Comparison of ENCODE assay signal across 16 cellular contexts in genomic region chr3:71163216-71163918, GRCh38.
DNase-seq lines count a peak whose midpoint lies in the region; ATAC-seq, FAIRE-seq and TF ChIP-seq lines count a peak whose summit lies in the region.
"Had no signal": no experiment of that assay in that cellular context is flagged by ENCODE, and none has a peak within 500 bp of the region (broad histone marks: within the 10 kb centered on the region; RNA-seq: fewer than 3 reads in every experiment).

No MANE protein-coding gene starts in this region.

- H3K27me3 ChIP-seq in ascending aorta: no peaks in the 10 kb centered on the region

- H3K27ac ChIP-seq in HEK293 (ENCODE audit: extremely low read depth, low read depth, low read length) (no peak overlapping the region), ascending aorta (peak overlapping the region; percentile 68 to 87)

- H3K4me1 ChIP-seq in HEK293 (ENCODE audit: control insufficient read depth, insufficient read depth, low read length) (peaks cover 15% of the 10 kb centered on the region), ascending aorta (peaks cover 7 to 25% of the 10 kb centered on the region in 2 donors)

- intact Hi-C loops in ascending aorta (cut with DNase I): loop anchor here (2.0 kb wide), 1 partner anchor 19 kb away; no protein-coding TSS in a partner anchor

- no peak for TF ChIP-seq CTCF in HEK293 (tag by site-specific recombination; IDR thresholded peaks at IDR 0.05)
- TF ChIP-seq CTCF in ascending aorta (IDR thresholded peaks at IDR 0.05): no peak

- ATAC-seq in GM19467 (IDR thresholded peaks at IDR 0.05; ENCODE audit: unreplicated experiment) (no peak), GM21529 (IDR thresholded peaks at IDR 0.05; ENCODE audit: unreplicated experiment) (no peak)
- ATAC-seq: HCT116 had no signal

- H3K36me3 ChIP-seq in HEK293 (ENCODE audit: control insufficient read depth in 2 of 2, insufficient read depth in 1 of 2, low read length in 2 of 2) (no peaks in the 10 kb centered on the region), ascending aorta (no peaks in the 10 kb centered on the region)

- CTCF ChIA-PET in HEK293 (lab: Yijun Ruan, JAX): interaction anchor here (0.7 kb wide), 1 partner anchor 238 kb away, joined by 3 read pairs; no protein-coding TSS in a partner anchor

- POLR2A ChIA-PET in HEK293 (lab: Yijun Ruan, JAX): no interaction called here

- no peak for FAIRE-seq in GM19239 (lab: Jason Lieb, UNC)
- FAIRE-seq: GM12891, RCC 7860 had no signal

- DNase-seq in ascending aorta (ENCODE audit: low spot score in 2 of 2) (no peak), kidney glomerular epithelial cell (lab: John Stamatoyannopoulos, UW) (peak; percentile 31), renal cortical epithelial cell (ENCODE audit: low read depth) (peak; percentile 50), RKO (ENCODE audit: low spot score) (no peak), GM19239 (ENCODE audit: insufficient read length, low spot score) (no peak)
- DNase-seq: activated CD4-positive, alpha-beta memory T cell treated with anti-CD3 and anti-CD28 coated beads, Interleukin-2, amount 10 ng/mL, durations not matched to agents 7 days and 5 days; anterior cingulate cortex; NCI-H82; stimulated activated CD4-positive, alpha-beta T cell treated with anti-CD3 and anti-CD28 coated beads, Interleukin-4, amount 100 ng/mL, for 1 hour; stimulated activated CD8-positive, alpha-beta memory T cell treated with anti-CD3 and anti-CD28 coated beads, Interleukin-4, amount 100 ng/mL, for 48 hours had no signal

- H3K4me3 ChIP-seq in HEK293 (ENCODE audit: low read depth, low read length) (no peak overlapping the region), ascending aorta (peak overlapping the region in 1 of 2 donors; percentile 49)

- H3K9me3 ChIP-seq in HEK293 (ENCODE audit: control insufficient read depth, insufficient read depth, low read depth, low read length): no peaks in the 10 kb centered on the region
- peaks cover 0 to 7% of the 10 kb centered on the region in 2 donors for H3K9me3 ChIP-seq in ascending aorta

TF ChIP-seq in HEK293, 187 proteins besides CTCF, POLR2A, EP300 and RAD21:
- TF ChIP-seq ZNF473 (tag by site-specific recombination; IDR thresholded peaks at IDR 0.05) (no peak), PRDM6 (tag by site-specific recombination; IDR thresholded peaks at IDR 0.05) (peak; percentile 39)
- TF ChIP-seq, protein P1, sequence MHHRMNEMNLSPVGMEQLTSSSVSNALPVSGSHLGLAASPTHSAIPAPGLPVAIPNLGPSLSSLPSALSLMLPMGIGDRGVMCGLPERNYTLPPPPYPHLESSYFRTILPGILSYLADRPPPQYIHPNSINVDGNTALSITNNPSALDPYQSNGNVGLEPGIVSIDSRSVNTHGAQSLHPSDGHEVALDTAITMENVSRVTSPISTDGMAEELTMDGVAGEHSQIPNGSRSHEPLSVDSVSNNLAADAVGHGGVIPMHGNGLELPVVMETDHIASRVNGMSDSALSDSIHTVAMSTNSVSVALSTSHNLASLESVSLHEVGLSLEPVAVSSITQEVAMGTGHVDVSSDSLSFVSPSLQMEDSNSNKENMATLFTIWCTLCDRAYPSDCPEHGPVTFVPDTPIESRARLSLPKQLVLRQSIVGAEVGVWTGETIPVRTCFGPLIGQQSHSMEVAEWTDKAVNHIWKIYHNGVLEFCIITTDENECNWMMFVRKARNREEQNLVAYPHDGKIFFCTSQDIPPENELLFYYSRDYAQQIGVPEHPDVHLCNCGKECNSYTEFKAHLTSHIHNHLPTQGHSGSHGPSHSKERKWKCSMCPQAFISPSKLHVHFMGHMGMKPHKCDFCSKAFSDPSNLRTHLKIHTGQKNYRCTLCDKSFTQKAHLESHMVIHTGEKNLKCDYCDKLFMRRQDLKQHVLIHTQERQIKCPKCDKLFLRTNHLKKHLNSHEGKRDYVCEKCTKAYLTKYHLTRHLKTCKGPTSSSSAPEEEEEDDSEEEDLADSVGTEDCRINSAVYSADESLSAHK (tag by site-specific recombination; IDR thresholded peaks at IDR 0.05): peak; percentile 66; the same call in 1 of the 2 replicates

Comparison
In these comparisons a context has a peak if more than half of its experiments do, and no peak if none do; other contexts are left out.
1. DNase-seq: peak in kidney glomerular epithelial cell (single experiment) and renal cortical epithelial cell (single experiment); none in ascending aorta (0 of 2), RKO (single experiment) and GM19239 (single experiment).